Comparison of ENCODE assay signal across 8 cellular contexts in the genomic region with DNA sequence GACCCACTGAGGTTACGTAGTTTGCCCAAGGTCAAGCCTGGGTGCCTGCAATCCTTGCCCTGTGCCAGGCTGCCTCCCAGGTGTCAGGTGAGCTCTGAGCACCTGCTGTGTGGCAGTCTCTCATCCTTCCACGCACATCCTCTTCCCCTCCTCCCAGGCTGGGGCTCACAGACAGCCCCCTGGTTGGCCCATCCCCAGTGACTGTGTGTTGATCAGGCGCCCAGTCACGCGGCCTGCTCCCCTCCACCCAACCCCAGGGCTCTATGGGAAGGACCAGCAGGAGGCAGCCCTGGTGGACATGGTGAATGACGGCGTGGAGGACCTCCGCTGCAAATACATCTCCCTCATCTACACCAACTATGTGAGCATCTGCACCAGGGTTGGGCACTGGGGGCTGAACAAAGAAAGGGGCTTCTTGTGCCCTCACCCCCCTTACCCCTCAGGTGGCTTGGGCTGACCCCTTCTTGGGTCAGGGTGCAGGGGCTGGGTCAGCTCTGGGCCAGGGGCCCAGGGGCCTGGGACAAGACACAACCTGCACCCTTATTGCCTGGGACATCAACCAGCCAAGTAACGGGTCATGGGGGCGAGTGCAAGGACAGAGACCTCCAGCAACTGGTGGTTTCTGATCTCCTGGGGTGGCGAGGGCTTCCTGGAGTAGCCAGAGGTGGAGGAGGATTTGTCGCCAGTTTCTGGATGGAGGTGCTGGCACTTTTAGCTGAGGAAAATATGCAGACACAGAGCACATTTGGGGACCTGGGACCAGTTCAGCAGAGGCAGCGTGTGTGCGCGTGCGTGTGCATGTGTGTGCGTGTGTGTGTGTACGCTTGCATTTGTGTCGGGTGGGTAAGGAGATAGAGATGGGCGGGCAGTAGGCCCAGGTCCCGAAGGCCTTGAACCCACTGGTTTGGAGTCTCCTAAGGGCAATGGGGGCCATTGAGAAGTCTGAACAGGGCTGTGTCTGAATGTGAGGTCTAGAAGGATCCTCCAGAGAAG. TPM values are rescaled to one million over a fixed set of nuclear protein-coding genes. Genes with fewer than 3 reads are reported as not detected.
DNase-seq lines count a peak whose midpoint lies in the region; ATAC-seq, FAIRE-seq and TF ChIP-seq lines count a peak whose summit lies in the region.

No MANE protein-coding gene starts in this region.

- DNase-seq in A549 (ENCODE audit: low read depth in 1 of 2, low spot score in 1 of 2) (no peak), HFFc6 (no peak), MCF 10A (ENCODE audit: unreplicated experiment) (no peak), GM20000 (ENCODE audit: low spot score) (no peak), frontal cortex (ENCODE audit: low spot score in 2 of 2) (no peak)
- no peak for DNase-seq in stimulated activated CD4-positive, alpha-beta T cell treated with anti-CD3 and anti-CD28 coated beads, Interleukin-12 subunit alpha, Interleukin-12 subunit beta, amount 100 ng/mL, for 4 hours

- TF ChIP-seq POLR2A in A549 (IDR thresholded peaks at IDR 0.05; ENCODE audit: low read length), result no peak

- no peak for TF ChIP-seq RAD21 in A549 (conservative IDR thresholded peaks at IDR 0.05 in 1 of 2, IDR thresholded peaks at IDR 0.05 in 1 of 2)

- no peak for FAIRE-seq in A549 (lab: Jason Lieb, UNC)
- FAIRE-seq in frontal cortex (lab: Jason Lieb, UNC), result no peak

- intact Hi-C loops in MCF 10A (cut with micrococcal nuclease), result loop anchor here (1.0 to 5.0 kb wide), 2 partner anchors 13 to 78 kb away; partner anchors contain the start of genes CDK2AP2 and PITPNM1

- H3K9me3 Mint-ChIP-seq in HFFc6 (no peaks in the 10 kb centered on the region), MCF 10A (ENCODE audit: unreplicated experiment) (no peaks in the 10 kb centered on the region)

- TF ChIP-seq EP300 in A549 (IDR thresholded peaks at IDR 0.05), result no peak

- ATAC-seq in A549 (peak in 1 of 2 experiments; percentile 3; a peak in 2 of 6 replicates), HG02981 (IDR thresholded peaks at IDR 0.05; ENCODE audit: unreplicated experiment) (no peak)

- CTCF ChIA-PET in A549 (lab: Yijun Ruan, JAX) (interaction anchor here (0.6 to 5.7 kb wide), 9 partner anchors 12 to 596 kb away, joined by 3 to 65 read pairs (median 5); partner anchors contain the start of gene NUDT8), MCF 10A (lab: Yijun Ruan, JAX) (interaction anchor here (0.5 to 5.2 kb wide), 9 partner anchors 13 to 240 kb away, joined by 3 to 34 read pairs (median 3); partner anchors contain the start of gene NUDT8)

- H3K4me1 ChIP-seq in A549 (peaks cover 42% of the 10 kb centered on the region), mucosa of rectum (ENCODE audit: control insufficient read depth in 2 of 2, insufficient read depth in 2 of 2, low read length in 2 of 2) (peaks cover 14 to 16% of the 10 kb centered on the region in 2 donors)

- POLR2A ChIA-PET in A549 (lab: Yijun Ruan, JAX) (interaction anchor here (2.1 kb wide), 1 partner anchor 7 kb away, joined by 6 read pairs; no protein-coding TSS in a partner anchor), MCF 10A (lab: Yijun Ruan, JAX) (interaction anchor here (0.6 to 4.4 kb wide), 22 partner anchors 9 to 426 kb away, joined by 3 to 70 read pairs (median 6); partner anchors contain the start of genes AIP, ALDH3B1, CDK2AP2 and NUDT8)

- H3K4me2 ChIP-seq in A549, result peak overlapping the region; percentile 98

- H3K36me3 ChIP-seq in mucosa of rectum (ENCODE audit: control insufficient read depth in 2 of 2, insufficient read depth in 2 of 2, low read length in 2 of 2), result peaks cover 5 to 10% of the 10 kb centered on the region in 2 donors

- H3K27me3 Mint-ChIP-seq in HFFc6 (ENCODE audit: insufficient read depth), result peaks cover 14% of the 10 kb centered on the region
- peaks cover 7% of the 10 kb centered on the region for H3K27me3 Mint-ChIP-seq in MCF 10A (ENCODE audit: insufficient read depth, unreplicated experiment)

- H3K27ac ChIP-seq in A549 (peak overlapping the region; percentile 97 to 99), mucosa of rectum (ENCODE audit: low read depth in 2 of 2, low read length in 2 of 2) (peak overlapping the region; percentile 93 to 95)

- H3K27ac Mint-ChIP-seq in HFFc6, result peak overlapping the region; percentile 81
- peak overlapping the region; percentile 96 for H3K27ac Mint-ChIP-seq in MCF 10A (ENCODE audit: low read depth, unreplicated experiment)

- BruUV-seq in MCF 10A (replicated peaks; lab: Mats Ljungman, UMichigan), result no TSS peak

- TF ChIP-seq CTCF in A549 (IDR thresholded peaks at IDR 0.05), result no peak
- no peak for TF ChIP-seq CTCF in HFFc6 (IDR thresholded peaks at IDR 0.05)
- no peak for TF ChIP-seq CTCF in MCF 10A (IDR thresholded peaks at IDR 0.05; ENCODE audit: unreplicated experiment)
- TF ChIP-seq CTCF in GM20000 (IDR thresholded peaks at IDR 0.05; ENCODE audit: extremely low read depth, missing control alignments), result no peak

- WGBS in A549 (ENCODE audit: missing lambda C conversion rate), result 90% methylated on average over 21 of the region's 21 CpGs

- H3K36me3 Mint-ChIP-seq in HFFc6 (ENCODE audit: low read depth) (peaks cover 17% of the 10 kb centered on the region; the same call in 1 of the 2 replicates), MCF 10A (ENCODE audit: insufficient read depth, unreplicated experiment) (peaks cover 67% of the 10 kb centered on the region)

- H3K4me1 Mint-ChIP-seq in HFFc6 (ENCODE audit: low read depth) (peaks cover 46% of the 10 kb centered on the region), MCF 10A (ENCODE audit: insufficient read depth, unreplicated experiment) (peaks cover 42% of the 10 kb centered on the region)

- H3K27me3 ChIP-seq in mucosa of rectum (ENCODE audit: control insufficient read depth in 2 of 2, insufficient read depth in 2 of 2, low read length in 2 of 2), result no peaks in the 10 kb centered on the region

- peak overlapping the region; percentile 94 for H3K4me3 Mint-ChIP-seq in HFFc6
- peak overlapping the region; percentile 84 for H3K4me3 Mint-ChIP-seq in MCF 10A (ENCODE audit: unreplicated experiment)

- peak overlapping the region; percentile 92 for H3K4me3 ChIP-seq in A549
- peak overlapping the region in 1 of 2 donors; percentile 75 for H3K4me3 ChIP-seq in mucosa of rectum (ENCODE audit: low read length in 2 of 2)

- H3K9me3 ChIP-seq in A549 (no peaks in the 10 kb centered on the region), mucosa of rectum (ENCODE audit: control insufficient read depth in 2 of 2, low read length in 2 of 2) (no peaks in the 10 kb centered on the region)

- peak overlapping the region; percentile 65 to 81 for H3K9ac ChIP-seq in mucosa of rectum (ENCODE audit: low read depth in 1 of 2, low read length in 2 of 2)

TF ChIP-seq in A549, 52 proteins besides CTCF, POLR2A, EP300 and RAD21:
- TF ChIP-seq NFE2L2 (conservative IDR thresholded peaks at IDR 0.05; ENCODE audit: low read length), result no peak
- no peak for TF ChIP-seq POLR2AphosphoS2 (conservative IDR thresholded peaks at IDR 0.05; ENCODE audit: low read length)
- TF ChIP-seq FOXS1 (CRISPR knock-in tag; IDR thresholded peaks at IDR 0.05), result no peak
- TF ChIP-seq JUN (IDR thresholded peaks at IDR 0.05), result no peak
- TF ChIP-seq ESRRA (IDR thresholded peaks at IDR 0.05; ENCODE audit: borderline replicate concordance, low read length), result no peak
- no peak for TF ChIP-seq KDM5A (IDR thresholded peaks at IDR 0.05)
- no peak for TF ChIP-seq EHF (CRISPR knock-in tag; IDR thresholded peaks at IDR 0.05)
- TF ChIP-seq HOXB13 (CRISPR knock-in tag; IDR thresholded peaks at IDR 0.05; ENCODE audit: low read depth), result no peak
- TF ChIP-seq ZC3H11A (IDR thresholded peaks at IDR 0.05), result no peak

RNA-seq across cellular contexts. Expression of gene GSTP1, which starts 1.6 kb away (rescaled TPM):
- polyA plus RNA-seq in A549 (2011; rRNA removed) (1,034 and 1,447 TPM in 2 replicates), A549 (2017; fragmentation: RNase III; extraction: RNeasy Plus Mini Kit Qiagen cat#74134 plus additional on column Dnase treatment) (971 to 1,024 TPM (median 991 TPM) in 3 replicates)
- polyA plus RNA-seq in A549 (2012; cell fraction: cytosol; rRNA removed), result 2,495 and 2,700 TPM in 2 replicates
- 1,960 and 2,470 TPM in 2 replicates for polyA plus RNA-seq in A549 (2012; cell fraction: nucleus; rRNA removed)
- polyA minus RNA-seq in A549 (2011; rRNA and poly(A)+ RNA removed), result 1,056 and 1,218 TPM in 2 replicates
- total RNA-seq in HFFc6 (2021; fragmentation: NEBNext Ultra II Directional; extraction: Animal tissue kit (Norgen Biotek cat#: 25700)), result 100 to 1,000 TPM; 497 to 569 (median 512) TPM
- total RNA-seq in MCF 10A (2022) (1,641 and 1,733 TPM in 2 replicates), frontal cortex (206 TPM)

RNA-seq across cellular contexts. Expression of gene NDUFV1, which starts 21.6 kb away (rescaled TPM):
- 78.8 and 95.1 TPM in 2 replicates for polyA plus RNA-seq in A549 (2011; rRNA removed)
- polyA plus RNA-seq in A549 (2012; cell fraction: cytosol; rRNA removed), result 221 and 240 TPM in 2 replicates
- polyA plus RNA-seq in A549 (2012; cell fraction: nucleus; rRNA removed), result 604 and 688 TPM in 2 replicates
- polyA plus RNA-seq in A549 (2017; fragmentation: RNase III; extraction: RNeasy Plus Mini Kit Qiagen cat#74134 plus additional on column Dnase treatment), result 163 to 176 TPM (median 164 TPM) in 3 replicates
- polyA minus RNA-seq in A549 (2011; rRNA and poly(A)+ RNA removed), result 65.6 and 104 TPM in 2 replicates
- 100 to 1,000 TPM; 130 to 150 (median 135) TPM for total RNA-seq in HFFc6 (2021; fragmentation: NEBNext Ultra II Directional; extraction: Animal tissue kit (Norgen Biotek cat#: 25700))
- total RNA-seq in MCF 10A (2022), result 158 and 223 TPM in 2 replicates
- total RNA-seq in frontal cortex, result 182 TPM

RNA-seq across cellular contexts. Expression of gene NUDT8, which starts 44.6 kb away (rescaled TPM):
- polyA plus RNA-seq in A549 (2011; rRNA removed) (1.8 and 2.6 TPM in 2 replicates), A549 (2017; fragmentation: RNase III; extraction: RNeasy Plus Mini Kit Qiagen cat#74134 plus additional on column Dnase treatment) (5.4 to 7.8 TPM (median 5.6 TPM) in 3 replicates)
- polyA plus RNA-seq in A549 (2012; cell fraction: cytosol; rRNA removed), result 10.3 and 13.0 TPM in 2 replicates
- polyA plus RNA-seq in A549 (2012; cell fraction: nucleus; rRNA removed), result 24.4 and 25.6 TPM in 2 replicates
- 1.0 and 3.1 TPM in 2 replicates for polyA minus RNA-seq in A549 (2011; rRNA and poly(A)+ RNA removed)
- total RNA-seq in HFFc6 (2021; fragmentation: NEBNext Ultra II Directional; extraction: Animal tissue kit (Norgen Biotek cat#: 25700)), result 1 to 10 TPM; 2.0 to 3.0 (median 2.6) TPM
- total RNA-seq in MCF 10A (2022) (3.6 and 6.9 TPM in 2 replicates), frontal cortex (1.2 TPM)

RNA-seq across cellular contexts. Expression of gene TBX10, which starts 54.4 kb away (rescaled TPM):
- not detected in 2 replicates for polyA plus RNA-seq in A549 (2011; rRNA removed)
- not detected in 2 replicates for polyA plus RNA-seq in A549 (2012; cell fraction: cytosol; rRNA removed)
- not detected in 2 replicates for polyA plus RNA-seq in A549 (2012; cell fraction: nucleus; rRNA removed)
- polyA plus RNA-seq in A549 (2017; fragmentation: RNase III; extraction: RNeasy Plus Mini Kit Qiagen cat#74134 plus additional on column Dnase treatment), result not detected in 3 replicates
- not detected in 2 replicates for polyA minus RNA-seq in A549 (2011; rRNA and poly(A)+ RNA removed)
- not detected for total RNA-seq in HFFc6 (2021; fragmentation: NEBNext Ultra II Directional; extraction: Animal tissue kit (Norgen Biotek cat#: 25700))
- not detected in 2 replicates for total RNA-seq in MCF 10A (2022)
- total RNA-seq in frontal cortex, result not detected
